In the genomic region with DNA sequence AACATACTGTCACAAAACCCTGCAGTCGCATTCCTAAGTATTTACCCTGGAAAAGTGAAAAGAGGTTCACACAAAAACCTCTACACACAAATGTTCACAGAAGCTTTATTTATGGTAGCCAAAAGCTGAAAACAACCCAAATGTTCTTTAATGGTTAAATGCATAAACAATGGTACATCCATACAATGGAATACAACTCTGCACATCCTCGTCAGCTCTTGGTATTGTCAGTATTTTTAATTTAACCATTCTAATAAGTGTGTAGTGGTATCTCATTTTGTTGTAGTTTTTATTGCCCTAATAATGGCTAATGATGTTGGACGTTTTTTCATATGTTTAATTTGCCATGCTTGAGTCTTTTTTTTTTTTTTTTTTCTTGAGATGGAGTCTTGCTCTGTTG, we compare ENCODE assay signal across 1 cellular context.
TF ChIP-seq lines count a peak whose summit lies in the region.

No MANE protein-coding gene starts in this region.

TF ChIP-seq in HEK293, 187 proteins besides CTCF, POLR2A, EP300 and RAD21 (continued from another document):
- TF ChIP-seq, protein P1, sequence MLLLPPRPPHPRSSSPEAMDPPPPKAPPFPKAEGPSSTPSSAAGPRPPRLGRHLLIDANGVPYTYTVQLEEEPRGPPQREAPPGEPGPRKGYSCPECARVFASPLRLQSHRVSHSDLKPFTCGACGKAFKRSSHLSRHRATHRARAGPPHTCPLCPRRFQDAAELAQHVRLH (tag by site-specific recombination; IDR thresholded peaks at IDR 0.05), result 0 out of 2 replicates have a peak, but pooled peaks have one; percentile 27
- TF ChIP-seq ZNF664 (tag by site-specific recombination; IDR thresholded peaks at IDR 0.05), result peak; percentile 68
